ENCODE assay signal across 13 cellular contexts in genomic region chr3:101854608-101855304, GRCh38. TPM values are rescaled to one million over a fixed set of nuclear protein-coding genes. Genes with fewer than 3 reads are reported as not detected.
DNase-seq lines count a peak whose midpoint lies in the region; ATAC-seq lines count a peak whose summit lies in the region.
"Had no signal": no experiment of that assay in that cellular context is flagged by ENCODE, and none has a peak within 500 bp of the region (broad histone marks: within the 10 kb centered on the region; RNA-seq: fewer than 3 reads in every experiment).

No MANE protein-coding gene starts in this region.

- peaks cover 55% of the 10 kb centered on the region for H3K4me1 ChIP-seq in skeletal muscle satellite cell (ENCODE audit: control insufficient read depth, insufficient read depth, low read length)

- no peaks in the 10 kb centered on the region for H3K27me3 ChIP-seq in skeletal muscle satellite cell (ENCODE audit: control insufficient read depth, insufficient read depth, low read length)

- peak overlapping the region; percentile 99 for H3K9ac ChIP-seq in skeletal muscle satellite cell (ENCODE audit: low read depth, low read length)

- peaks cover 97% of the 10 kb centered on the region for H3K36me3 ChIP-seq in skeletal muscle satellite cell (ENCODE audit: insufficient read depth, low read length)

- peak; percentile 24 for ATAC-seq in esophagus mucosa
- no peak for ATAC-seq in HG03469 (IDR thresholded peaks at IDR 0.05; ENCODE audit: unreplicated experiment)
- ATAC-seq: activated T-cell treated with anti-CD3 and anti-CD28 coated beads, Interleukin-2, amount 50 U/mL, for 4 hours had no signal

- H3K9me3 ChIP-seq in skeletal muscle satellite cell (replicated peaks; ENCODE audit: low read length): no peaks in the 10 kb centered on the region

- DNase-seq in DMS53 (lab: John Stamatoyannopoulos, UW) (peak; percentile 20), DMS53 treated with DMSO at 0.1 percent for 48 hours (lab: John Stamatoyannopoulos, UW; ENCODE audit: unreplicated experiment) (no peak), RKO (ENCODE audit: low spot score) (peak; percentile 29), GM19240 (ENCODE audit: insufficient read length, low spot score) (no peak), NCI-H2171 treated with DMSO at 0.1 percent for 48 hours (lab: John Stamatoyannopoulos, UW) (no peak)
- DNase-seq: 8988T; activated T-cell treated with anti-CD3 and anti-CD28 coated beads, Interleukin-2, amount 50 U/mL, for 4 hours; central memory CD4-positive, alpha-beta T cell; DMS153; H7 had no signal

- no peak overlapping the region for H3K4me3 ChIP-seq in skeletal muscle satellite cell (ENCODE audit: low read length)

- peak overlapping the region; percentile 13 for H3K4me2 ChIP-seq in skeletal muscle satellite cell (ENCODE audit: low read length)

RNA-seq across cellular contexts. Expression of gene NFKBIZ, which starts 5.4 kb away (rescaled TPM):
- 56.3 TPM for total RNA-seq in esophagus mucosa
- total RNA-seq in skeletal muscle satellite cell (2012; rRNA removed): 19.8 and 38.0 TPM in 2 replicates

Comparison
In these comparisons a context has a peak if more than half of its experiments do, and no peak if none do; other contexts are left out.
1. DNase-seq: peak in DMS53 (single experiment) and RKO (single experiment); none in DMS53 treated with DMSO at 0.1 percent for 48 hours (single experiment), GM19240 (single experiment) and NCI-H2171 treated with DMSO at 0.1 percent for 48 hours (single experiment).